17 cellular contexts compared by ENCODE assay signal in genomic region chr15:74545061-74545460, GRCh38. TPM values are rescaled to one million over a fixed set of nuclear protein-coding genes. Genes with fewer than 3 reads are reported as not detected.
DNase-seq lines count a peak whose midpoint lies in the region; ATAC-seq, FAIRE-seq and TF ChIP-seq lines count a peak whose summit lies in the region.
"Had no signal": no experiment of that assay in that cellular context is flagged by ENCODE, and none has a peak within 500 bp of the region (broad histone marks: within the 10 kb centered on the region; RNA-seq: fewer than 3 reads in every experiment).

No MANE protein-coding gene starts in this region.

- H3K36me3 Mint-ChIP-seq in stimulated activated naive CD8-positive, alpha-beta T cell treated with anti-CD3 and anti-CD28 coated beads, Interleukin-15, Interleukin-2, amounts not matched to agents 100 ng/mL and 50 ng/mL, for 24 hours (ENCODE audit: low read depth) = peaks cover 46% of the 10 kb centered on the region
- peaks cover 17% of the 10 kb centered on the region for H3K36me3 Mint-ChIP-seq in type B pancreatic cell

- POLR2A ChIA-PET in GM12878 (lab: Charles Lee) = interaction anchor here (0.7 to 1.6 kb wide), 4 partner anchors 14 to 314 kb away, joined by 3 to 8 read pairs (median 4); no protein-coding TSS in a partner anchor

- peak overlapping the region; percentile 84 for H3K27ac Mint-ChIP-seq in stimulated activated naive CD8-positive, alpha-beta T cell treated with anti-CD3 and anti-CD28 coated beads, Interleukin-15, Interleukin-2, amounts not matched to agents 100 ng/mL and 50 ng/mL, for 24 hours
- H3K27ac Mint-ChIP-seq in type B pancreatic cell = peak overlapping the region; percentile 64

- ATAC-seq in stimulated activated naive CD8-positive, alpha-beta T cell treated with anti-CD3 and anti-CD28 coated beads, Interleukin-15, Interleukin-2, amounts not matched to agents 100 U/mL and 50 U/mL, for 24 hours = no peak
- ATAC-seq in GM12878 (no peak), right lobe of liver (no peak)

- no peak for TF ChIP-seq RAD21 in GM12878 (IDR thresholded peaks at IDR 0.05; ENCODE audit: insufficient read depth, low read depth, low read length)

- peak overlapping the region; percentile 72 for H3K4me3 Mint-ChIP-seq in stimulated activated naive CD8-positive, alpha-beta T cell treated with anti-CD3 and anti-CD28 coated beads, Interleukin-15, Interleukin-2, amounts not matched to agents 100 ng/mL and 50 ng/mL, for 24 hours
- H3K4me3 Mint-ChIP-seq in type B pancreatic cell = peak overlapping the region; percentile 75

- H3K4me1 ChIP-seq in NT2/D1 (ENCODE audit: insufficient read depth, insufficient read length) = peaks cover 9% of the 10 kb centered on the region
- peaks cover 16% of the 10 kb centered on the region for H3K4me1 ChIP-seq in GM12878 (ENCODE audit: control insufficient read depth, insufficient read depth, low read length)
- peaks cover 2 to 40% (median 13%) of the 10 kb centered on the region in 4 donors for H3K4me1 ChIP-seq in right lobe of liver

- no peak for TF ChIP-seq EP300 in GM12878 (IDR thresholded peaks at IDR 0.05; ENCODE audit: borderline replicate concordance in 1 of 2, control insufficient read depth in 1 of 2, low read depth in 2 of 2, low read length in 2 of 2)

- H3K27ac ChIP-seq in GM12878 (ENCODE audit: control insufficient read depth, insufficient read depth) = peak overlapping the region; percentile 24
- H3K27ac ChIP-seq in right lobe of liver = no peak overlapping the region
- H3K27ac ChIP-seq: breast epithelium, thyroid gland had no signal

- FAIRE-seq in GM12878 (lab: Jason Lieb, UNC) = no peak
- FAIRE-seq: GM12892, TTC549 had no signal

- H3K4me2 ChIP-seq in GM12878 (ENCODE audit: control insufficient read depth, insufficient read depth) = peak overlapping the region; percentile 51; the same call in 1 of the 2 replicates

- DNase-seq in stimulated activated naive CD8-positive, alpha-beta T cell treated with anti-CD3 and anti-CD28 coated beads, Interleukin-15, Interleukin-2, amounts not matched to agents 100 U/mL and 50 U/mL, for 24 hours = no peak
- DNase-seq in NT2/D1 (ENCODE audit: low read depth, low spot score) = no peak
- no peak for DNase-seq in GM12878 (ENCODE audit: low read depth, low spot score)
- no peak for DNase-seq in type B pancreatic cell (ENCODE audit: extremely low spot score, unreplicated experiment)
- no peak for DNase-seq in T1000 (lab: John Stamatoyannopoulos, UW)
- DNase-seq in right lobe of liver = no peak
- DNase-seq in NCI-H748 (lab: John Stamatoyannopoulos, UW; ENCODE audit: unreplicated experiment) = no peak
- DNase-seq: activated CD8-positive, alpha-beta memory T cell treated with anti-CD3 and anti-CD28 coated beads for 24 hours; activated naive CD4-positive, alpha-beta T cell treated with anti-CD3 and anti-CD28 coated beads, Interleukin-2, amount 50 U/mL, for 16 hours; GDM1; NCI-H2081 treated with DMSO at 0.1 percent for 48 hours; posterior cingulate gyrus; thyroid gland had no signal

- peaks cover 78% of the 10 kb centered on the region for H3K4me1 Mint-ChIP-seq in stimulated activated naive CD8-positive, alpha-beta T cell treated with anti-CD3 and anti-CD28 coated beads, Interleukin-15, Interleukin-2, amounts not matched to agents 100 ng/mL and 50 ng/mL, for 24 hours (ENCODE audit: low read depth)
- H3K4me1 Mint-ChIP-seq in type B pancreatic cell (ENCODE audit: unreplicated experiment) = peaks cover 53% of the 10 kb centered on the region

- H3K4me3 ChIP-seq in NT2/D1 (ENCODE audit: insufficient read length, low read depth) (no peak overlapping the region), GM12878 (peak overlapping the region; percentile 48), right lobe of liver (no peak overlapping the region)
- H3K4me3 ChIP-seq: breast epithelium, thyroid gland had no signal

- CTCF ChIA-PET in GM12878 (lab: Yijun Ruan, JAX) = interaction anchor here (0.6 to 2.3 kb wide), 15 partner anchors 9 to 225 kb away, joined by 3 to 9 read pairs (median 5); no protein-coding TSS in a partner anchor

- TF ChIP-seq CTCF in GM12878 (IDR thresholded peaks at IDR 0.05 in 2 of 3, conservative IDR thresholded peaks at IDR 0.05 in 1 of 3; ENCODE audit: control insufficient read depth in 2 of 3, extremely low read depth in 1 of 3, insufficient read depth in 1 of 3, low read depth in 3 of 3, low read length in 3 of 3) = no peak
- no peak for TF ChIP-seq CTCF in type B pancreatic cell (conservative IDR thresholded peaks at IDR 0.05)
- no peak for TF ChIP-seq CTCF in right lobe of liver (IDR thresholded peaks at IDR 0.05)

- H3K27me3 Mint-ChIP-seq in stimulated activated naive CD8-positive, alpha-beta T cell treated with anti-CD3 and anti-CD28 coated beads, Interleukin-15, Interleukin-2, amounts not matched to agents 100 ng/mL and 50 ng/mL, for 24 hours = no peaks in the 10 kb centered on the region
- H3K27me3 Mint-ChIP-seq in type B pancreatic cell = peaks cover 16% of the 10 kb centered on the region

- SMC1A ChIA-PET in GM12878 (lab: Charles Lee; ENCODE audit: uncharacterized antibody, unreplicated experiment) = interaction anchor here (0.7 to 2.2 kb wide), 13 partner anchors 9 to 313 kb away, joined by 3 to 10 read pairs (median 5); partner anchors contain the start of gene UBL7

- H3K9ac ChIP-seq in NT2/D1 (ENCODE audit: insufficient read length, low read depth) = peak overlapping the region; percentile 3
- no peak overlapping the region for H3K9ac ChIP-seq in GM12878 (ENCODE audit: control insufficient read depth, insufficient read depth, low read length)

- in situ Hi-C loops in GM12878 (cut with MboI) = no loop called here

- peaks cover 93% of the 10 kb centered on the region for H3K79me2 ChIP-seq in GM12878 (ENCODE audit: control insufficient read depth, insufficient read depth, low read length)

- no peak overlapping the region for H2AFZ ChIP-seq in GM12878 (ENCODE audit: control insufficient read depth, low read depth, low read length)

- H3K9me3 ChIP-seq in NT2/D1 (ENCODE audit: insufficient read depth, low read length) = no peaks in the 10 kb centered on the region
- H3K9me3 ChIP-seq in GM12878 (replicated peaks; ENCODE audit: control insufficient read depth, insufficient read depth, low read length) = no peaks in the 10 kb centered on the region
- H3K9me3 ChIP-seq in right lobe of liver = no peaks in the 10 kb centered on the region
- H3K9me3 ChIP-seq: breast epithelium, thyroid gland had no signal

- H4K20me1 ChIP-seq in GM12878 (ENCODE audit: control insufficient read depth, insufficient read depth) = peaks cover 7% of the 10 kb centered on the region

- no peak for TF ChIP-seq POLR2A in GM12878 (IDR thresholded peaks at IDR 0.05; ENCODE audit: low read depth, low read length)
- TF ChIP-seq POLR2A in right lobe of liver (IDR thresholded peaks at IDR 0.05) = no peak

- H3K9me3 Mint-ChIP-seq in stimulated activated naive CD8-positive, alpha-beta T cell treated with anti-CD3 and anti-CD28 coated beads, Interleukin-15, Interleukin-2, amounts not matched to agents 100 ng/mL and 50 ng/mL, for 24 hours = no peaks in the 10 kb centered on the region
- no peaks in the 10 kb centered on the region for H3K9me3 Mint-ChIP-seq in type B pancreatic cell

- H3K36me3 ChIP-seq in NT2/D1 (ENCODE audit: insufficient read depth, insufficient read length, low read length) = peaks cover 51% of the 10 kb centered on the region
- peaks cover 6 to 29% of the 10 kb centered on the region in 2 experiments for H3K36me3 ChIP-seq in GM12878 (ENCODE audit: control insufficient read depth in 2 of 2, insufficient read depth in 2 of 2, low read length in 1 of 2)
- peaks cover 0 to 4% (median 0%) of the 10 kb centered on the region in 4 donors for H3K36me3 ChIP-seq in right lobe of liver
- H3K36me3 ChIP-seq: breast epithelium, thyroid gland had no signal

- RAD21 ChIA-PET in GM12878 (lab: Charles Lee; ENCODE audit: unreplicated experiment) = interaction anchor here (0.5 to 2.1 kb wide), 11 partner anchors 12 to 238 kb away, joined by 3 to 9 read pairs (median 4); partner anchors contain the start of gene UBL7

- intact Hi-C loops in GM12878 (cut with micrococcal nuclease; ENCODE audit: unreplicated experiment) = loop anchor here (5.0 kb wide), 1 partner anchor 72 kb away; the partner anchor contains the start of gene CLK3
- intact Hi-C loops in right lobe of liver (cut with DNase I) = loop anchor here in 1 of 2 donors (10.0 kb wide), 1 partner anchor 70 kb away; the partner anchor contains the start of gene CLK3

- H3K27me3 ChIP-seq in NT2/D1 (ENCODE audit: insufficient read depth, insufficient read length) = no peaks in the 10 kb centered on the region
- H3K27me3 ChIP-seq in GM12878 (replicated peaks in 1 of 2; ENCODE audit: control insufficient read depth in 2 of 2, insufficient read depth in 2 of 2, low read length in 1 of 2) = no peaks in the 10 kb centered on the region
- no peaks in the 10 kb centered on the region for H3K27me3 ChIP-seq in right lobe of liver
- H3K27me3 ChIP-seq: breast epithelium, thyroid gland had no signal

- no TSS peak for BruUV-seq in GM12878 (replicated peaks; lab: Mats Ljungman, UMichigan)

TF ChIP-seq in GM12878, 131 proteins besides CTCF, POLR2A, EP300 and RAD21:
- TF ChIP-seq RUNX3 (IDR thresholded peaks at IDR 0.05; ENCODE audit: low read length) (peak; percentile 31; the same call in 1 of the 2 replicates), RB1 (IDR thresholded peaks at IDR 0.05; ENCODE audit: borderline replicate concordance) (no peak)

RNA-seq across cellular contexts. Expression of gene ARID3B, which starts 4.0 kb away (rescaled TPM):
- total RNA-seq in GM12878 (2013; cell fraction: nucleolus; rRNA removed) = 84.5 and 96.1 TPM in 2 replicates
- total RNA-seq in GM12878 (2014; rRNA removed) (16.0 and 18.6 TPM in 2 replicates), GM12878 (2014; rRNA removed; fragmentation: Illumina TruSeq; extraction: Trizol) (14.6 and 15.0 TPM in 2 replicates), GM12878 (2021) (29.3 and 32.8 TPM in 2 replicates), type B pancreatic cell (ENCODE audit: low replicate concordance) (25.8 and 28.8 TPM in 2 replicates), right lobe of liver (1 to 10 TPM; 1.5 to 3.2 (median 2.3) TPM)
- 10.9 TPM for polyA plus RNA-seq in GM12878 (2011; ENCODE audit: low read depth)
- polyA plus RNA-seq in GM12878 (2011; rRNA removed) (13.5 and 25.2 TPM in 2 replicates), GM12878 (2014; fragmentation: Illumina TruSeq; extraction: Trizol) (20.1 and 22.7 TPM in 2 replicates), GM12878 (2014; fragmentation: Nextera tagmentation; extraction: Ambion mirVana) (1 to 10 TPM; 1.1 to 1.8 TPM), GM12878 (2014; rRNA removed) (33.4 and 38.7 TPM in 2 replicates), GM12878 (2016; fragmentation: Nextera tagmentation; extraction: Ambion mirVana) (10 to 100 TPM; 33.0 to 33.4 TPM)
- polyA plus RNA-seq in GM12878 (2011; cell fraction: cytosol; rRNA removed) = 25.6 and 29.9 TPM in 2 replicates
- polyA plus RNA-seq in GM12878 (2011; cell fraction: nucleus; rRNA removed) = 63.4 and 63.6 TPM in 2 replicates
- polyA plus RNA-seq in GM12878 (2012) = 19.4 and 25.4 TPM in 2 replicates
- polyA minus RNA-seq in GM12878 (2011; rRNA and poly(A)+ RNA removed) = 24.9 and 41.5 TPM in 2 replicates
- polyA minus RNA-seq in GM12878 (2011; cell fraction: cytosol; rRNA and poly(A)+ RNA removed) = 11.7 and 12.0 TPM in 2 replicates
- polyA minus RNA-seq in GM12878 (2011; cell fraction: nucleus; rRNA and poly(A)+ RNA removed) = 21.8 and 35.0 TPM in 2 replicates
